In the genomic region with DNA sequence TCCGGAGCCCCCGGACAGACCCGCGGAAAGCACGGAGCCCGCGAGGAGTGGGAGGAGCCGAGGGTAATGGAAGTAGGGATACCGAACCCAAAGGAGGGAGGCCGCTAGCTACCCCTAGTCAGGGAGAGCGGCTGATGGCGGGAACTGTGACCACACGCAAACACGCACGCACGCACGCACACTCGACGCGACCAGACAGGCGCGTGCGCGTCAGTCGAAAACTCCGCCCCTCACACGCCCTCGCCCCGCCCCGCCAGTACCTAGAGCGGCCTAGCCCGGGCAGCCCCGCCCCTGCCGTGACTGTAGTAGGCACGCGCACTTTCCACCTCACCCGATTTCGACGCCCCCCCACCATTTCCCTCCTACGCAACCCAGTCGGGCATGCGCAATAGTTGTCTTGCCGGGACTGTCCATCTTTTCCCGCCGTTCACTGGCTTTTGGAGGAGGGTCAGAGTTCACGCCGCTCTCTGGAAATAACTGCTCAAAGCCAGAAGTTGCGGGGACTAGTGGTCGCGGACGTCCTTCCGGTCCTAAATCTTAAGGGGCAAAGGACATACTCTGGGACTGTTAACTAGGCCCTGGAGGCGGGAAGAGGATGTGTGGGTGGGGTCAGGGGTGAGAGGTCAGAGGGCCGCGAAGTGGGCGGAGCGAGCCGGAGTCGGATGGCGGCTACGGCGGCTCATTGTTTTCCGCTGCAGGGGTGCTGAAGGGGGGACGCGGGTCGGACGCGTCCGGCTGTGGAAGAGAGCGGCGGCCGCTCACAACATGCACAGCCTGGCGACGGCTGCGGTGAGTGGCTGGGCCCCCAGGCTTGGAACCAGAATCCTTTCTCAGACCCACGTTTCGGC, we compare ENCODE assay signal across 8 cellular contexts. TPM values are rescaled to one million over a fixed set of nuclear protein-coding genes. Genes with fewer than 3 reads are reported as not detected.
DNase-seq lines count a peak whose midpoint lies in the region; ATAC-seq and TF ChIP-seq lines count a peak whose summit lies in the region.

TSS of gene CNOT9 (plus strand) at position 650 of the 848 bp plus-strand sequence. CDS start at position 766, 116 bp downstream.
A gene with protein sequence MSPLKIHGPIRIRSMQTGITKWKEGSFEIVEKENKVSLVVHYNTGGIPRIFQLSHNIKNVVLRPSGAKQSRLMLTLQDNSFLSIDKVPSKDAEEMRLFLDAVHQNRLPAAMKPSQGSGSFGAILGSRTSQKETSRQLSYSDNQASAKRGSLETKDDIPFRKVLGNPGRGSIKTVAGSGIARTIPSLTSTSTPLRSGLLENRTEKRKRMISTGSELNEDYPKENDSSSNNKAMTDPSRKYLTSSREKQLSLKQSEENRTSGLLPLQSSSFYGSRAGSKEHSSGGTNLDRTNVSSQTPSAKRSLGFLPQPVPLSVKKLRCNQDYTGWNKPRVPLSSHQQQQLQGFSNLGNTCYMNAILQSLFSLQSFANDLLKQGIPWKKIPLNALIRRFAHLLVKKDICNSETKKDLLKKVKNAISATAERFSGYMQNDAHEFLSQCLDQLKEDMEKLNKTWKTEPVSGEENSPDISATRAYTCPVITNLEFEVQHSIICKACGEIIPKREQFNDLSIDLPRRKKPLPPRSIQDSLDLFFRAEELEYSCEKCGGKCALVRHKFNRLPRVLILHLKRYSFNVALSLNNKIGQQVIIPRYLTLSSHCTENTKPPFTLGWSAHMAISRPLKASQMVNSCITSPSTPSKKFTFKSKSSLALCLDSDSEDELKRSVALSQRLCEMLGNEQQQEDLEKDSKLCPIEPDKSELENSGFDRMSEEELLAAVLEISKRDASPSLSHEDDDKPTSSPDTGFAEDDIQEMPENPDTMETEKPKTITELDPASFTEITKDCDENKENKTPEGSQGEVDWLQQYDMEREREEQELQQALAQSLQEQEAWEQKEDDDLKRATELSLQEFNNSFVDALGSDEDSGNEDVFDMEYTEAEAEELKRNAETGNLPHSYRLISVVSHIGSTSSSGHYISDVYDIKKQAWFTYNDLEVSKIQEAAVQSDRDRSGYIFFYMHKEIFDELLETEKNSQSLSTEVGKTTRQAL (minus strand): TSS at position 162 of the 848 bp plus-strand sequence. CDS start 9,698 bp downstream, outside the sequence.

- WGBS in heart right ventricle, 2 donors = 0% methylated on average over 61 to 77 of the region's 77 CpGs

- H3K27me3 ChIP-seq in heart right ventricle (no peaks in the 10 kb centered on the region), upper lobe of right lung (no peaks in the 10 kb centered on the region)

- H3K9me3 ChIP-seq in heart right ventricle = no peaks in the 10 kb centered on the region
- H3K9me3 ChIP-seq in upper lobe of right lung = no peaks in the 10 kb centered on the region

- in situ Hi-C loops in GM13976 (cut with MboI; ENCODE audit: low sequenced_read_pairs, unreplicated experiment) = no loop called here

- H3K4me3 ChIP-seq in heart right ventricle = peak within 1 kb of the TSS; percentile 61 to 96 (median 84)
- peak within 1 kb of the TSS; percentile 95 for H3K4me3 ChIP-seq in upper lobe of right lung

- H3K4me1 ChIP-seq in heart right ventricle (peaks cover 8 to 49% (median 45%) of the 10 kb centered on the region in 9 donors), upper lobe of right lung (peaks cover 29% of the 10 kb centered on the region)

- ATAC-seq in HG02870 (IDR thresholded peaks at IDR 0.05; ENCODE audit: unreplicated experiment) (peak; percentile 70), heart right ventricle (peak; percentile 97 to 99 (median 98)), upper lobe of right lung (peak; percentile 99)

- intact Hi-C loops in T-helper 1 cell treated with Interleukin-12 subunit alpha and Interleukin-12 subunit beta and Interleukin-4 antibody, amounts not matched to agents 30 ng/mL and 1 ng/mL, for 36 hours (cut with micrococcal nuclease) = loop anchor here (1.0 to 10.0 kb wide), 22 partner anchors 14 to 1030 kb away; partner anchors contain the start of genes AAMP, ARPC2, BCS1L and CHPF
- intact Hi-C loops in heart right ventricle (cut with DNase I) (loop anchor here in 4 of 10 donors (5.0 to 10.0 kb wide), 5 partner anchors 76 to 274 kb away; partner anchors contain the start of genes BCS1L (in 3 of the 4), ZNF142 (in 3 of the 4), CTDSP1 (in 1 of the 4) and TMBIM1 (in 1 of the 4)), posterior vena cava (cut with DNase I) (no loop called here), upper lobe of right lung (cut with DNase I) (no loop called here)

- DNase-seq in GM13976 (ENCODE audit: low spot score) = peak; percentile 98
- peak; percentile 93 for DNase-seq in NCI-H146 treated with DMSO at 0.1 percent for 48 hours (lab: John Stamatoyannopoulos, UW; ENCODE audit: unreplicated experiment)
- DNase-seq in amniotic epithelial cell (ENCODE audit: low read depth) = peak; percentile 96
- peak; percentile 100 for DNase-seq in heart right ventricle
- DNase-seq in posterior vena cava (ENCODE audit: low spot score) = peak; percentile 100
- DNase-seq in upper lobe of right lung = peak; percentile 100

- H3K36me3 ChIP-seq in heart right ventricle (peaks cover 0 to 39% (median 0%) of the 10 kb centered on the region in 9 donors), upper lobe of right lung (peaks cover 13% of the 10 kb centered on the region)

- H3K27ac ChIP-seq in heart right ventricle (peak within 1 kb of the TSS; percentile 68 to 97 (median 94)), upper lobe of right lung (peak within 1 kb of the TSS; percentile 90)

- no peak for TF ChIP-seq CTCF in GM13976 (IDR thresholded peaks at IDR 0.05; ENCODE audit: borderline replicate concordance, control extremely low read depth, extremely low read depth, insufficient read depth, missing control alignments)
- TF ChIP-seq CTCF in heart right ventricle (IDR thresholded peaks at IDR 0.05) = no peak
- TF ChIP-seq CTCF in upper lobe of right lung (IDR thresholded peaks at IDR 0.05) = no peak

RNA-seq across cellular contexts. Expression of gene CNOT9, which starts in this region (rescaled TPM):
- 105 and 109 TPM in 2 replicates for total RNA-seq in T-helper 1 cell treated with Interleukin-12 subunit alpha and Interleukin-12 subunit beta and Interleukin-4 antibody, amounts not matched to agents 30 ng/mL and 1 ng/mL, for 36 hours
- total RNA-seq in heart right ventricle (10 to 100 TPM; 15.7 to 28.2 (median 21.1) TPM), posterior vena cava (10 to 100 TPM; 29.3 to 31.5 TPM), upper lobe of right lung (30.9 TPM)
- 10 to 100 TPM; 16.9 to 17.6 TPM for polyA plus RNA-seq in heart right ventricle

RNA-seq across cellular contexts. Expression of the second gene that starts in this region (rescaled TPM):
- 30.3 and 32.8 TPM in 2 replicates for total RNA-seq in T-helper 1 cell treated with Interleukin-12 subunit alpha and Interleukin-12 subunit beta and Interleukin-4 antibody, amounts not matched to agents 30 ng/mL and 1 ng/mL, for 36 hours
- total RNA-seq in heart right ventricle = 10 to 100 TPM in 3 of 10 donors, 1 to 10 TPM in 7; 6.3 to 11.1 (median 8.5) TPM
- polyA plus RNA-seq in heart right ventricle = 1 to 10 TPM; 1.8 to 2.3 TPM
- 10 to 100 TPM; 11.7 to 13.9 TPM for total RNA-seq in posterior vena cava
- total RNA-seq in upper lobe of right lung = 13.8 TPM

Comparison
In these comparisons a context has a peak if more than half of its experiments do, and no peak if none do; other contexts are left out.
1. Peak in every context shown above with its lines: DNase-seq, ATAC-seq, H3K4me3 ChIP-seq and H3K27ac ChIP-seq.